In the genomic region with DNA sequence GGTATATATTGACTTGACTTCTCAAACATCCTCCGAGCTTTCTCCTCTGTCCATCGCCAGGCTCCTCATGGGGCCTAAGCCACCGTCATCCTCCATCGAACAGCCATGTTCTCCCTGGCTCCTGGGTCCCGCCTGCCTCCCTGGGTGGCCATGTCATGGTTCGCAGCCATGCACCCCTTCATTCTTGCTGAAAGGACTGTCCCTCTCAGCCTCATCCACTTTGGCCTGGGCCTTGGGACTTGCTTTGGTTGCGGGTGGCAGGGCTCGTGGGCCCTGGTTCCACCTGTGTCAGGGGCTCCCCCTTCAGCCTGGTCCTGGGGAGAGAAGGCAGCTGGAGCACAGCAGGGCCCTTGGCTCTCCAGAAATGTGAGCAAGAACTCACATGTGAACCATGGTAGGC, we compare ENCODE assay signal across 15 cellular contexts.
"Had no signal": no experiment of that assay in that cellular context is flagged by ENCODE, and none has a peak within 500 bp of the region (broad histone marks: within the 10 kb centered on the region; RNA-seq: fewer than 3 reads in every experiment).

No MANE protein-coding gene starts in this region.

- H3K4me3 ChIP-seq: lung, mucosa of descending colon, right atrium auricular region had no signal

- H3K9me3 Mint-ChIP-seq: naive thymus-derived CD8-positive, alpha-beta T cell; stimulated activated naive CD8-positive, alpha-beta T cell treated with anti-CD3 and anti-CD28 coated beads, Interleukin-15, Interleukin-2, amounts not matched to agents 100 ng/mL and 50 ng/mL, for 24 hours; type B pancreatic cell had no signal

- ATAC-seq: left colon; left ventricle myocardium superior; mucosa of descending colon; naive thymus-derived CD8-positive, alpha-beta T cell had no signal

- H3K4me3 Mint-ChIP-seq: naive thymus-derived CD8-positive, alpha-beta T cell; stimulated activated naive CD8-positive, alpha-beta T cell treated with anti-CD3 and anti-CD28 coated beads, Interleukin-15, Interleukin-2, amounts not matched to agents 100 ng/mL and 50 ng/mL, for 24 hours; type B pancreatic cell had no signal

- H3K27me3 ChIP-seq: right atrium auricular region had no signal

- H3K9me3 ChIP-seq: mucosa of descending colon, right atrium auricular region had no signal

- H3K36me3 Mint-ChIP-seq: naive thymus-derived CD8-positive, alpha-beta T cell; type B pancreatic cell had no signal

- H3K27ac ChIP-seq: right atrium auricular region had no signal

- H3K27me3 Mint-ChIP-seq: naive thymus-derived CD8-positive, alpha-beta T cell; stimulated activated naive CD8-positive, alpha-beta T cell treated with anti-CD3 and anti-CD28 coated beads, Interleukin-15, Interleukin-2, amounts not matched to agents 100 ng/mL and 50 ng/mL, for 24 hours had no signal

- H3K36me3 ChIP-seq: right atrium auricular region had no signal

- H3K27ac Mint-ChIP-seq: stimulated activated naive CD8-positive, alpha-beta T cell treated with anti-CD3 and anti-CD28 coated beads, Interleukin-15, Interleukin-2, amounts not matched to agents 100 ng/mL and 50 ng/mL, for 24 hours; type B pancreatic cell had no signal

- DNase-seq: foreskin melanocyte; head of caudate nucleus; hippocampal formation; left ventricle myocardium superior; mesendoderm; mucosa of descending colon; naive thymus-derived CD8-positive, alpha-beta T cell; posterior cingulate gyrus; small intestine; stimulated activated CD4-positive, alpha-beta T cell treated with anti-CD3 and anti-CD28 coated beads, Interleukin-12 subunit alpha, Interleukin-12 subunit beta, amount 100 ng/mL, for 4 hours had no signal
